19 cellular contexts compared by ENCODE assay signal in genomic region chr4:30754021-30754420, GRCh38. TPM values are rescaled to one million over a fixed set of nuclear protein-coding genes. Genes with fewer than 3 reads are reported as not detected.
DNase-seq lines count a peak whose midpoint lies in the region; ATAC-seq and TF ChIP-seq lines count a peak whose summit lies in the region.
"Had no signal": no experiment of that assay in that cellular context is flagged by ENCODE, and none has a peak within 500 bp of the region (broad histone marks: within the 10 kb centered on the region; RNA-seq: fewer than 3 reads in every experiment).

No MANE protein-coding gene starts in this region.

- H3K27me3 ChIP-seq in GM23248 (replicated peaks; ENCODE audit: insufficient read depth) (no peaks in the 10 kb centered on the region), RWPE2 (ENCODE audit: insufficient read depth, poor library complexity, severe bottlenecking) (no peaks in the 10 kb centered on the region)
- H3K27me3 ChIP-seq: BE2C, uterus had no signal

- TF ChIP-seq CTCF in RWPE2 (IDR thresholded peaks at IDR 0.05; ENCODE audit: poor library complexity, severe bottlenecking) = no peak
- TF ChIP-seq CTCF in osteocyte (IDR thresholded peaks at IDR 0.05) = no peak

- H3K4me3 Mint-ChIP-seq in osteocyte (ENCODE audit: unreplicated experiment) = no peak overlapping the region
- H3K4me3 Mint-ChIP-seq: activated CD8-positive, alpha-beta T cell treated with anti-CD3 and anti-CD28 coated beads for 36 hours; activated naive CD8-positive, alpha-beta T cell treated with anti-CD3 and anti-CD28 coated beads, Interleukin-2, amount 50 U/mL, for 24 hours; activated T-helper 1 cell treated with anti-CD3 and anti-CD28 coated beads, Interleukin-12 subunit alpha, Interleukin-12 subunit beta, Interleukin-2, Interleukin-4 antibody, amounts not matched to agents 30 ng/mL and 10 ng/mL and 1 ng/mL, durations not matched to agents 14 hours and 24 hours and 36 hours; HFFc6; stimulated activated naive B cell treated with anti-CD40 and anti-IgM and Interleukin-4, amounts not matched to agents 10 μg/mL and 1 μg/mL and 100 μg/mL, for 72 hours had no signal

- no peaks in the 10 kb centered on the region for H3K4me1 Mint-ChIP-seq in osteocyte (ENCODE audit: unreplicated experiment)
- H3K4me1 Mint-ChIP-seq: activated naive CD8-positive, alpha-beta T cell treated with anti-CD3 and anti-CD28 coated beads, Interleukin-2, amount 50 U/mL, for 24 hours; stimulated activated naive B cell treated with anti-CD40 and anti-IgM and Interleukin-4, amounts not matched to agents 10 μg/mL and 1 μg/mL and 100 μg/mL, for 72 hours had no signal

- H3K4me3 ChIP-seq in GM23248 = no peak overlapping the region
- no peak overlapping the region for H3K4me3 ChIP-seq in RWPE2 (ENCODE audit: severe bottlenecking)
- H3K4me3 ChIP-seq: uterus had no signal

- peak overlapping the region; percentile 92 for H3K27ac Mint-ChIP-seq in osteocyte (ENCODE audit: unreplicated experiment)
- H3K27ac Mint-ChIP-seq: activated CD8-positive, alpha-beta T cell treated with anti-CD3 and anti-CD28 coated beads for 36 hours; activated naive CD8-positive, alpha-beta T cell treated with anti-CD3 and anti-CD28 coated beads, Interleukin-2, amount 50 U/mL, for 24 hours; activated T-helper 1 cell treated with anti-CD3 and anti-CD28 coated beads, Interleukin-12 subunit alpha, Interleukin-12 subunit beta, Interleukin-2, Interleukin-4 antibody, amounts not matched to agents 30 ng/mL and 10 ng/mL and 1 ng/mL, durations not matched to agents 14 hours and 24 hours and 36 hours; HFFc6; stimulated activated naive B cell treated with anti-CD40 and anti-IgM and Interleukin-4, amounts not matched to agents 10 μg/mL and 1 μg/mL and 100 μg/mL, for 72 hours had no signal

- WGBS in GM23248 (ENCODE audit: low coverage in 1 of 2, low lambda C conversion rate in 2 of 2, missing lambda C conversion rate in 2 of 2), 2 experiments = 79 to 89% methylated on average over 3 of the region's 3 CpGs

- no peaks in the 10 kb centered on the region for H4K20me1 ChIP-seq in GM23248 (ENCODE audit: insufficient read depth)

- no peak overlapping the region for H2AFZ ChIP-seq in GM23248

- no peaks in the 10 kb centered on the region for H3K27me3 Mint-ChIP-seq in osteocyte (ENCODE audit: unreplicated experiment)
- H3K27me3 Mint-ChIP-seq: activated CD8-positive, alpha-beta T cell treated with anti-CD3 and anti-CD28 coated beads for 36 hours; activated naive CD8-positive, alpha-beta T cell treated with anti-CD3 and anti-CD28 coated beads, Interleukin-2, amount 50 U/mL, for 24 hours; stimulated activated naive B cell treated with anti-CD40 and anti-IgM and Interleukin-4, amounts not matched to agents 10 μg/mL and 1 μg/mL and 100 μg/mL, for 72 hours had no signal

- no peaks in the 10 kb centered on the region for H3K36me3 ChIP-seq in GM23248 (ENCODE audit: low read depth)
- H3K36me3 ChIP-seq in RWPE2 (ENCODE audit: low read depth) = no peaks in the 10 kb centered on the region
- H3K36me3 ChIP-seq: BE2C, uterus had no signal

- H3K9me3 ChIP-seq in GM23248 (ENCODE audit: low read depth) (no peaks in the 10 kb centered on the region), RWPE2 (ENCODE audit: severe bottlenecking) (no peaks in the 10 kb centered on the region)
- H3K9me3 ChIP-seq: BE2C, uterus had no signal

- H3K4me1 ChIP-seq in GM23248 (ENCODE audit: insufficient read depth) = peaks cover 15% of the 10 kb centered on the region
- H3K4me1 ChIP-seq in RWPE2 (ENCODE audit: insufficient read depth, poor library complexity, severe bottlenecking) = peaks cover 56% of the 10 kb centered on the region
- H3K4me1 ChIP-seq: BE2C, uterus had no signal

- ATAC-seq in RWPE2 (ENCODE audit: low read depth) = no peak
- no peak for ATAC-seq in HG03354 (IDR thresholded peaks at IDR 0.05; ENCODE audit: poor library complexity, severe bottlenecking, unreplicated experiment)
- no peak for ATAC-seq in GM21360 (IDR thresholded peaks at IDR 0.05; ENCODE audit: unreplicated experiment)
- ATAC-seq in HG02610 (IDR thresholded peaks at IDR 0.05; ENCODE audit: unreplicated experiment) = no peak
- ATAC-seq in GM18909 (IDR thresholded peaks at IDR 0.05; ENCODE audit: poor library complexity, unreplicated experiment) = no peak
- ATAC-seq: activated CD8-positive, alpha-beta T cell treated with anti-CD3 and anti-CD28 coated beads for 36 hours; activated naive CD8-positive, alpha-beta T cell treated with anti-CD3 and anti-CD28 coated beads, Interleukin-2, amount 50 U/mL, for 24 hours; stimulated activated naive B cell treated with anti-CD40 and anti-IgM and Interleukin-4, amounts not matched to agents 10 μg/mL and 1 μg/mL and 100 μg/mL, for 72 hours had no signal

- no peaks in the 10 kb centered on the region for H3K9me2 ChIP-seq in GM23248 (ENCODE audit: insufficient read depth)

- H3K9me3 Mint-ChIP-seq in osteocyte (ENCODE audit: unreplicated experiment) = no peaks in the 10 kb centered on the region
- H3K9me3 Mint-ChIP-seq: activated T-helper 1 cell treated with anti-CD3 and anti-CD28 coated beads, Interleukin-12 subunit alpha, Interleukin-12 subunit beta, Interleukin-2, Interleukin-4 antibody, amounts not matched to agents 30 ng/mL and 10 ng/mL and 1 ng/mL, durations not matched to agents 14 hours and 24 hours and 36 hours; HFFc6 had no signal

- in situ Hi-C loops in GM23248 (cut with MboI) = no loop called here

- no peak overlapping the region for H3K27ac ChIP-seq in GM23248
- H3K27ac ChIP-seq in RWPE2 (ENCODE audit: poor library complexity, severe bottlenecking) = peak overlapping the region; percentile 99
- H3K27ac ChIP-seq in epithelial cell of prostate = peak overlapping the region; percentile 98
- H3K27ac ChIP-seq: uterus had no signal

- H3K4me2 ChIP-seq in GM23248 (ENCODE audit: unreplicated experiment) = no peak overlapping the region

- H3K79me2 ChIP-seq in GM23248 (ENCODE audit: insufficient read depth) = no peaks in the 10 kb centered on the region

- peaks cover 8% of the 10 kb centered on the region for H3K36me3 Mint-ChIP-seq in osteocyte (ENCODE audit: unreplicated experiment)
- H3K36me3 Mint-ChIP-seq: stimulated activated naive B cell treated with anti-CD40 and anti-IgM and Interleukin-4, amounts not matched to agents 10 μg/mL and 1 μg/mL and 100 μg/mL, for 72 hours had no signal

- no peak overlapping the region for H3K9ac ChIP-seq in GM23248

- H3F3A ChIP-seq in GM23248 (ENCODE audit: insufficient read depth) = 0 out of 2 replicates have a peak, but pooled peaks cover 6% of the 10 kb centered on the region

- DNase-seq in GM23248 (peak; percentile 15), RWPE2 (ENCODE audit: low spot score) (no peak), epithelial cell of prostate (ENCODE audit: low read depth, low spot score) (peak; percentile 53), osteocyte (ENCODE audit: extremely low spot score, unreplicated experiment) (no peak)
- DNase-seq: activated CD8-positive, alpha-beta T cell treated with anti-CD3 and anti-CD28 coated beads for 36 hours; activated naive CD8-positive, alpha-beta T cell treated with anti-CD3 and anti-CD28 coated beads, Interleukin-2, amount 50 U/mL, for 24 hours; BE2C; cortex of kidney; HFFc6; mesendoderm; NCI-H1436; NCI-H446; stimulated activated naive B cell treated with anti-CD40 and anti-IgM and Interleukin-4, amounts not matched to agents 10 μg/mL and 1 μg/mL and 100 μg/mL, for 72 hours; uterus had no signal

RNA-seq across cellular contexts. Expression of gene PCDH7, which starts 33.9 kb away (rescaled TPM):
- total RNA-seq in GM23248 (2014; rRNA removed; shearing (Covaris generic)) = 0.38 and 1.1 TPM in 2 replicates
- 0.15 and 0.24 TPM in 2 replicates for polyA plus RNA-seq in GM23248 (2016; fragmentation: Nextera tagmentation; extraction: Ambion mirVana)
- 139 and 147 TPM in 2 replicates for total RNA-seq in osteocyte
- total RNA-seq: activated CD8-positive, alpha-beta T cell treated with anti-CD3 and anti-CD28 coated beads for 36 hours; activated T-helper 1 cell treated with anti-CD3 and anti-CD28 coated beads, Interleukin-12 subunit alpha, Interleukin-12 subunit beta, Interleukin-2, Interleukin-4 antibody, amounts not matched to agents 30 ng/mL and 10 ng/mL and 1 ng/mL, durations not matched to agents 14 hours and 24 hours and 36 hours had no signal

Comparison
In these comparisons a context has a peak if more than half of its experiments do, and no peak if none do; other contexts are left out.
1. DNase-seq: peak in GM23248 (single experiment) and epithelial cell of prostate (single experiment); none in RWPE2 (single experiment) and osteocyte (single experiment).
2. RNA of gene PCDH7, which starts 33.9 kb away (total RNA-seq): 139 to 147 TPM in osteocyte; 0.38 to 1.1 TPM in GM23248; every median in the first group is over 10 times any median in the second.